Comparison of ENCODE assay signal across 8 cellular contexts in genomic region chr2:38315707-38316333, GRCh38.
DNase-seq lines count a peak whose midpoint lies in the region; ATAC-seq, FAIRE-seq and TF ChIP-seq lines count a peak whose summit lies in the region.

No MANE protein-coding gene starts in this region.

- H3K27me3 ChIP-seq in heart right ventricle (no peaks in the 10 kb centered on the region), rectal smooth muscle tissue (ENCODE audit: control insufficient read depth, insufficient read depth, low read length) (no peaks in the 10 kb centered on the region)

- peaks cover 34% of the 10 kb centered on the region for H3K36me3 Mint-ChIP-seq in activated T-helper 1 cell treated with anti-CD3 and anti-CD28 coated beads, Interleukin-12 subunit alpha, Interleukin-12 subunit beta, Interleukin-2, Interleukin-4 antibody, amounts not matched to agents 30 ng/mL and 10 ng/mL and 1 ng/mL, durations not matched to agents 14 hours and 24 hours and 36 hours (ENCODE audit: low read depth)

- ATAC-seq in heart right ventricle: peak in 7 of 8 donors; percentile 33 to 73 (median 65)
- no peak for ATAC-seq in GM21529 (IDR thresholded peaks at IDR 0.05; ENCODE audit: unreplicated experiment)

- intact Hi-C loops in activated T-helper 1 cell treated with anti-CD3 and anti-CD28 coated beads, Interleukin-12 subunit alpha, Interleukin-12 subunit beta, Interleukin-2, Interleukin-4 antibody, amounts not matched to agents 30 ng/mL and 10 ng/mL and 1 ng/mL, durations not matched to agents 14 hours and 24 hours and 36 hours (cut with micrococcal nuclease): loop anchor here (1.0 to 5.0 kb wide), 6 partner anchors 61 to 426 kb away; partner anchors contain the start of gene ATL2
- intact Hi-C loops in heart right ventricle (cut with DNase I): loop anchor here (2.0 to 10.0 kb wide), 14 partner anchors 61 to 429 kb away; partner anchors contain the start of gene ATL2 (in 3 of the 10)

- 51 to 58% methylated on average over 2 of the region's 2 CpGs for WGBS in heart right ventricle, 2 donors

- no peak overlapping the region for H3K4me3 ChIP-seq in heart right ventricle
- no peak overlapping the region for H3K4me3 ChIP-seq in rectal smooth muscle tissue (ENCODE audit: low read length)

- no peak overlapping the region for H3K9ac ChIP-seq in rectal smooth muscle tissue (ENCODE audit: low read length)

- peaks cover 19% of the 10 kb centered on the region for H3K4me1 Mint-ChIP-seq in activated T-helper 1 cell treated with anti-CD3 and anti-CD28 coated beads, Interleukin-12 subunit alpha, Interleukin-12 subunit beta, Interleukin-2, Interleukin-4 antibody, amounts not matched to agents 30 ng/mL and 10 ng/mL and 1 ng/mL, durations not matched to agents 14 hours and 24 hours and 36 hours (ENCODE audit: low read depth)

- peak; percentile 66 for FAIRE-seq in A204.1 (lab: Jason Lieb, UNC)

- H3K4me1 ChIP-seq in heart right ventricle: peaks cover 0 to 10% (median 0%) of the 10 kb centered on the region in 9 donors
- peaks cover 10% of the 10 kb centered on the region for H3K4me1 ChIP-seq in rectal smooth muscle tissue (ENCODE audit: control insufficient read depth, insufficient read depth, low read length)

- H3K27me3 Mint-ChIP-seq in activated T-helper 1 cell treated with anti-CD3 and anti-CD28 coated beads, Interleukin-12 subunit alpha, Interleukin-12 subunit beta, Interleukin-2, Interleukin-4 antibody, amounts not matched to agents 30 ng/mL and 10 ng/mL and 1 ng/mL, durations not matched to agents 14 hours and 24 hours and 36 hours (ENCODE audit: insufficient read depth): no peaks in the 10 kb centered on the region

- H3K36me3 ChIP-seq in heart right ventricle (peaks cover 0 to 83% (median 29%) of the 10 kb centered on the region in 9 donors), rectal smooth muscle tissue (ENCODE audit: control insufficient read depth, insufficient read depth, low read length) (peaks cover 6% of the 10 kb centered on the region)

- TF ChIP-seq CTCF in heart right ventricle (IDR thresholded peaks at IDR 0.05): peak; percentile 67 to 88 (median 81)

- no peaks in the 10 kb centered on the region for H3K9me3 ChIP-seq in heart right ventricle

- H3K9me3 Mint-ChIP-seq in activated T-helper 1 cell treated with anti-CD3 and anti-CD28 coated beads, Interleukin-12 subunit alpha, Interleukin-12 subunit beta, Interleukin-2, Interleukin-4 antibody, amounts not matched to agents 30 ng/mL and 10 ng/mL and 1 ng/mL, durations not matched to agents 14 hours and 24 hours and 36 hours: no peaks in the 10 kb centered on the region

- H3K27ac ChIP-seq in heart right ventricle: no peak overlapping the region
- H3K27ac ChIP-seq in rectal smooth muscle tissue (ENCODE audit: low read depth, low read length): peak overlapping the region; percentile 72

- H3K27ac Mint-ChIP-seq in activated T-helper 1 cell treated with anti-CD3 and anti-CD28 coated beads, Interleukin-12 subunit alpha, Interleukin-12 subunit beta, Interleukin-2, Interleukin-4 antibody, amounts not matched to agents 30 ng/mL and 10 ng/mL and 1 ng/mL, durations not matched to agents 14 hours and 24 hours and 36 hours: no peak overlapping the region

- no peak overlapping the region for H3K4me3 Mint-ChIP-seq in activated T-helper 1 cell treated with anti-CD3 and anti-CD28 coated beads, Interleukin-12 subunit alpha, Interleukin-12 subunit beta, Interleukin-2, Interleukin-4 antibody, amounts not matched to agents 30 ng/mL and 10 ng/mL and 1 ng/mL, durations not matched to agents 14 hours and 24 hours and 36 hours

- DNase-seq in EL (peak; percentile 62), NCI-H1105 treated with DMSO at 0.1 percent for 48 hours (lab: John Stamatoyannopoulos, UW) (peak; percentile 21), heart right ventricle (peak in 1 of 2 donors; percentile 32), activated gamma-delta T cell treated with Interleukin-2 at 50 U/mL for 16 hours (no peak)
- peak; percentile 16 for DNase-seq in activated T-helper 1 cell treated with anti-CD3 and anti-CD28 coated beads, Interleukin-12 subunit alpha, Interleukin-12 subunit beta, Interleukin-2, Interleukin-4 antibody, amounts not matched to agents 30 ng/mL and 10 ng/mL and 1 ng/mL, durations not matched to agents 14 hours and 24 hours and 36 hours (ENCODE audit: low spot score)
